31 cellular contexts compared by ENCODE assay signal in genomic region chr1:8955367-8955766, GRCh38. TPM values are rescaled to one million over a fixed set of nuclear protein-coding genes. Genes with fewer than 3 reads are reported as not detected.
DNase-seq lines count a peak whose midpoint lies in the region; ATAC-seq, FAIRE-seq and TF ChIP-seq lines count a peak whose summit lies in the region.
"Had no signal": no experiment of that assay in that cellular context is flagged by ENCODE, and none has a peak within 500 bp of the region (broad histone marks: within the 10 kb centered on the region; RNA-seq: fewer than 3 reads in every experiment).

No MANE protein-coding gene starts in this region.

- no peak for TF ChIP-seq RAD21 in H1 (IDR thresholded peaks at IDR 0.05 in 1 of 2, conservative IDR thresholded peaks at IDR 0.05 in 1 of 2; ENCODE audit: low read depth in 2 of 2, low read length in 2 of 2)

- no peaks in the 10 kb centered on the region for H3K79me1 ChIP-seq in H1 (ENCODE audit: low read depth, low read length)

- no peak for FAIRE-seq in H1 (lab: Jason Lieb, UNC)
- FAIRE-seq: endothelial cell of umbilical vein had no signal

- H3K27ac Mint-ChIP-seq in CD8-positive, alpha-beta T cell = peak overlapping the region; percentile 80
- peak overlapping the region; percentile 19 to 93 (median 86) for H3K27ac Mint-ChIP-seq in naive thymus-derived CD8-positive, alpha-beta T cell

- no peak overlapping the region for H2BK120ac ChIP-seq in H1 (replicated peaks; ENCODE audit: low read depth, low read length)

- peaks cover 28% of the 10 kb centered on the region for H3K36me3 Mint-ChIP-seq in CD8-positive, alpha-beta T cell
- peaks cover 11 to 34% (median 12%) of the 10 kb centered on the region in 3 donors for H3K36me3 Mint-ChIP-seq in naive thymus-derived CD8-positive, alpha-beta T cell

- H3K4me3 ChIP-seq in CD8-positive, alpha-beta T cell (ENCODE audit: low read depth, low read length) = no peak overlapping the region
- H3K4me3 ChIP-seq in H1 (ENCODE audit: extremely low read depth in 1 of 4, insufficient read depth in 2 of 4, low read depth in 3 of 4, low read length in 4 of 4) = no peak overlapping the region
- H3K4me3 ChIP-seq in colonic mucosa = no peak overlapping the region
- H3K4me3 ChIP-seq: adrenal gland, BLaER1, Peyer's patch, prostate gland, right lobe of liver, tibial artery had no signal

- H3K4me3 Mint-ChIP-seq in CD8-positive, alpha-beta T cell = no peak overlapping the region
- H3K4me3 Mint-ChIP-seq in naive thymus-derived CD8-positive, alpha-beta T cell = peak overlapping the region in 1 of 10 donors; percentile 50

- no peak overlapping the region for H3K56ac ChIP-seq in H1 (replicated peaks; ENCODE audit: insufficient read length, low read depth, low read length)

- H4K8ac ChIP-seq in H1 (ENCODE audit: extremely low read depth, insufficient read depth, low read length) = no peak overlapping the region

- no peaks in the 10 kb centered on the region for H3K79me2 ChIP-seq in H1 (ENCODE audit: control insufficient read depth in 1 of 2, insufficient read depth in 2 of 2, low read length in 2 of 2)

- H3K23ac ChIP-seq in H1 (ENCODE audit: insufficient read length) = no peak overlapping the region

- no peak overlapping the region for H2BK5ac ChIP-seq in H1 (ENCODE audit: low read depth, low read length)

- H3K4ac ChIP-seq in H1 (replicated peaks; ENCODE audit: insufficient read length, low read depth, low read length) = no peak overlapping the region

- no peak overlapping the region for H3K4me2 ChIP-seq in H1 (ENCODE audit: insufficient read depth in 1 of 2, low read depth in 2 of 2, low read length in 2 of 2)
- H3K4me2 ChIP-seq: BLaER1, KMS-11 had no signal

- no peaks in the 10 kb centered on the region for H3K27me3 ChIP-seq in CD8-positive, alpha-beta T cell (ENCODE audit: insufficient read depth, low read length)
- H3K27me3 ChIP-seq in H1 (replicated peaks in 1 of 4; ENCODE audit: control insufficient read depth in 3 of 4, extremely low read depth in 1 of 4, insufficient read depth in 3 of 4, low read length in 3 of 4) = no peaks in the 10 kb centered on the region; a peak in 1 of 7 replicates
- no peaks in the 10 kb centered on the region for H3K27me3 ChIP-seq in colonic mucosa
- H3K27me3 ChIP-seq: adrenal gland, BLaER1, Peyer's patch, right lobe of liver, tibial artery had no signal

- 90% methylated on average over 10 of the region's 10 CpGs; no CpG with 5 or more reads in 1 of the 2 experiments for WGBS in H1 (ENCODE audit: extremely low coverage in 1 of 2, insufficient coverage in 1 of 2, insufficient read length in 1 of 2, insufficient replicate concordance in 2 of 2, low coverage in 1 of 2, low lambda C conversion rate in 2 of 2, missing lambda C conversion rate in 1 of 2), 2 experiments

- no peak for TF ChIP-seq EP300 in H1 (IDR thresholded peaks at IDR 0.05; ENCODE audit: borderline replicate concordance in 1 of 2, low read depth in 2 of 2, low read length in 2 of 2)

- H3K27ac ChIP-seq in CD8-positive, alpha-beta T cell (ENCODE audit: low read depth, low read length) = no peak overlapping the region
- no peak overlapping the region for H3K27ac ChIP-seq in H1 (ENCODE audit: low read depth, low read length)
- no peak overlapping the region for H3K27ac ChIP-seq in colonic mucosa
- H3K27ac ChIP-seq: adrenal gland, BLaER1, HL-60, KMS-11, Peyer's patch, prostate gland, right lobe of liver, tibial artery had no signal

- intact Hi-C loops in CD8-positive, alpha-beta T cell (cut with DNase I, micrococcal nuclease) = no loop called here
- intact Hi-C loops in colonic mucosa (cut with DNase I) = no loop called here

- H3K4me1 ChIP-seq in CD8-positive, alpha-beta T cell (ENCODE audit: insufficient read depth, low read length) = peaks cover 46% of the 10 kb centered on the region
- H3K4me1 ChIP-seq in H1 (replicated peaks in 1 of 4; ENCODE audit: control insufficient read depth in 3 of 4, insufficient read depth in 4 of 4, low read length in 3 of 4) (peaks cover 0 to 3% (median 1%) of the 10 kb centered on the region in 4 experiments; a peak in 1 of 7 replicates), colonic mucosa (no peaks in the 10 kb centered on the region)
- H3K4me1 ChIP-seq: adrenal gland, BLaER1, Peyer's patch, prostate gland, right lobe of liver, tibial artery had no signal

- H2BK15ac ChIP-seq in H1 (ENCODE audit: low read length) = 0 out of 2 replicates have a peak overlapping the region, but pooled peaks have one; percentile 46

- no peaks in the 10 kb centered on the region for H3K23me2 ChIP-seq in H1 (ENCODE audit: low read depth, low read length)

- no peak overlapping the region for H4K5ac ChIP-seq in H1 (ENCODE audit: insufficient read length, low read depth, low read length)

- no peak overlapping the region for H2BK12ac ChIP-seq in H1 (ENCODE audit: low read depth, low read length)

- no peak overlapping the region for H4K91ac ChIP-seq in H1 (replicated peaks; ENCODE audit: insufficient read length, low read length)

- no peaks in the 10 kb centered on the region for H3K27me3 Mint-ChIP-seq in CD8-positive, alpha-beta T cell (ENCODE audit: low read depth)
- no peaks in the 10 kb centered on the region for H3K27me3 Mint-ChIP-seq in naive thymus-derived CD8-positive, alpha-beta T cell

- H3K14ac ChIP-seq in H1 (ENCODE audit: insufficient read length) = no peak overlapping the region

- no peak overlapping the region for H3K9ac ChIP-seq in H1 (replicated peaks in 1 of 4; ENCODE audit: extremely low read depth in 1 of 4, low read depth in 3 of 4, low read length in 3 of 4)
- H3K9ac ChIP-seq in colonic mucosa (ENCODE audit: low read depth in 2 of 2, low read length in 2 of 2) = no peak overlapping the region
- H3K9ac ChIP-seq: BLaER1, KMS-11 had no signal

- H2AK5ac ChIP-seq in H1 (ENCODE audit: low read depth, low read length) = no peak overlapping the region

- no peak overlapping the region for H2AFZ ChIP-seq in H1 (ENCODE audit: low read length)

- CTCF ChIA-PET in CD8-positive, alpha-beta T cell (lab: Charles Lee) = interaction anchor here (0.5 to 2.0 kb wide), 4 partner anchors 16 to 95 kb away, joined by 3 to 6 read pairs (median 6); no protein-coding TSS in a partner anchor
- CTCF ChIA-PET in H1 (lab: Charles Lee; ENCODE audit: partially characterized antibody) = interaction anchor here (0.6 to 3.3 kb wide), 7 partner anchors 12 to 146 kb away, joined by 3 to 14 read pairs (median 3); no protein-coding TSS in a partner anchor

- H3K18ac ChIP-seq in H1 (ENCODE audit: extremely low read depth, low read length) = no peak overlapping the region

- DNase-seq in CD8-positive, alpha-beta T cell = no peak
- DNase-seq in NCI-H2227 (lab: John Stamatoyannopoulos, UW; ENCODE audit: unreplicated experiment) (peak; percentile 87), H1 (ENCODE audit: low read depth in 1 of 2, low spot score in 2 of 2) (no peak), Ammon's horn (ENCODE audit: low spot score) (no peak), colonic mucosa (no peak)
- no peak for DNase-seq in naive thymus-derived CD8-positive, alpha-beta T cell
- DNase-seq in activated CD4-positive, CD25-positive, alpha-beta regulatory T cell treated with anti-CD3 and anti-CD28 coated beads, Interleukin-2, amount 50 U/mL, for 72 hours = no peak
- DNase-seq: activated effector memory CD4-positive, alpha-beta T cell treated with anti-CD3 and anti-CD28 coated beads, Interleukin-2, amount 50 U/mL, for 16 hours; adrenal gland; DMS53; mesenchymal stem cell; MM.1S; NCI-H1105 treated with DMSO at 0.1 percent for 48 hours; NCI-H1930; NCI-H446; NCI-H748 treated with DMSO at 0.1 percent for 48 hours; Peyer's patch; right lobe of liver; SHP77 treated with DMSO at 0.1 percent for 48 hours; stimulated activated CD8-positive, alpha-beta memory T cell treated with anti-CD3 and anti-CD28 coated beads, Interleukin-4, amount 100 ng/mL, for 48 hours; tibial artery had no signal

- peaks cover 52% of the 10 kb centered on the region for H3K4me1 Mint-ChIP-seq in CD8-positive, alpha-beta T cell (ENCODE audit: low read depth)
- H3K4me1 Mint-ChIP-seq in naive thymus-derived CD8-positive, alpha-beta T cell = peaks cover 30 to 76% (median 63%) of the 10 kb centered on the region in 4 donors

- H3K9me3 ChIP-seq in CD8-positive, alpha-beta T cell (ENCODE audit: low read length) = peaks cover 4% of the 10 kb centered on the region
- H3K9me3 ChIP-seq in H1 (ENCODE audit: insufficient read depth in 2 of 2, low read depth in 1 of 2, low read length in 1 of 2) = no peaks in the 10 kb centered on the region
- no peaks in the 10 kb centered on the region for H3K9me3 ChIP-seq in colonic mucosa
- H3K9me3 ChIP-seq: adrenal gland, Peyer's patch, prostate gland, right lobe of liver, tibial artery had no signal

- no peak for TF ChIP-seq CTCF in CD8-positive, alpha-beta T cell (IDR thresholded peaks at IDR 0.05)
- TF ChIP-seq CTCF in H1 (IDR thresholded peaks at IDR 0.05; ENCODE audit: control extremely low read depth in 1 of 3, insufficient read depth in 1 of 3, low read depth in 1 of 3, low read length in 3 of 3) (no peak), colonic mucosa (IDR thresholded peaks at IDR 0.05) (no peak)

- peaks cover 7% of the 10 kb centered on the region for H3K9me3 Mint-ChIP-seq in CD8-positive, alpha-beta T cell
- H3K9me3 Mint-ChIP-seq in naive thymus-derived CD8-positive, alpha-beta T cell = peaks cover 0 to 12% (median 5%) of the 10 kb centered on the region in 9 donors

- H4K20me1 ChIP-seq in H1 (replicated peaks in 1 of 2; ENCODE audit: control insufficient read depth in 1 of 2, insufficient read depth in 2 of 2, low read length in 2 of 2) = no peaks in the 10 kb centered on the region
- H4K20me1 ChIP-seq: BLaER1 had no signal

- no peak for ATAC-seq in CD8-positive, alpha-beta T cell
- ATAC-seq in naive thymus-derived CD8-positive, alpha-beta T cell = no peak
- ATAC-seq: HCT116, left lobe of liver, right lobe of liver had no signal

- TF ChIP-seq POLR2A in H1 (IDR thresholded peaks at IDR 0.05; ENCODE audit: control extremely low read depth in 1 of 2, low read depth in 2 of 2, low read length in 2 of 2) = no peak

- no peak overlapping the region for H2BK20ac ChIP-seq in H1 (ENCODE audit: low read length)

- no peaks in the 10 kb centered on the region for H3K36me3 ChIP-seq in CD8-positive, alpha-beta T cell (ENCODE audit: insufficient read depth, low read length)
- H3K36me3 ChIP-seq in H1 (ENCODE audit: control insufficient read depth in 2 of 4, insufficient read depth in 4 of 4, low read length in 3 of 4) (no peaks in the 10 kb centered on the region), colonic mucosa (no peaks in the 10 kb centered on the region)
- H3K36me3 ChIP-seq: adrenal gland, BLaER1, Peyer's patch, prostate gland, right lobe of liver, tibial artery had no signal

- POLR2A ChIA-PET in CD8-positive, alpha-beta T cell (lab: Charles Lee) = interaction anchor here (1.4 to 1.5 kb wide), 2 partner anchors 12 to 33 kb away, joined by 3 to 4 read pairs; no protein-coding TSS in a partner anchor
- POLR2A ChIA-PET in H1 (lab: Charles Lee; ENCODE audit: partially characterized antibody) = interaction anchor here (1.4 kb wide), 1 partner anchor 89 kb away, joined by 3 read pairs; no protein-coding TSS in a partner anchor
- POLR2A ChIA-PET in naive thymus-derived CD8-positive, alpha-beta T cell (lab: Charles Lee) = interaction anchor here (0.8 to 39.0 kb wide), 3 partner anchors 13 to 31 kb away, joined by 4 to 1378 read pairs (median 543); partner anchors contain the start of gene CA6

RNA-seq across cellular contexts. Expression of gene CA6, which starts 9.7 kb away (rescaled TPM):
- 1 to 10 TPM; 1.6 to 2.4 TPM for total RNA-seq in CD8-positive, alpha-beta T cell
- not detected in 2 replicates for total RNA-seq in H1 (2021; fragmentation: NEBNext Ultra II Directional; extraction: Animal tissue kit (Norgen Biotek cat#: 25700))
- polyA plus RNA-seq in H1 (2011; rRNA removed) = not detected in 2 replicates
- polyA plus RNA-seq in H1 (2011; cell fraction: cytosol; rRNA removed) = not detected
- not detected for polyA plus RNA-seq in H1 (2011; cell fraction: nucleus; rRNA removed)
- not detected in 4 replicates for polyA plus RNA-seq in H1 (2012, experiment 1 of 2)
- not detected for polyA plus RNA-seq in H1 (2012, experiment 2 of 2)
- polyA plus RNA-seq in H1 (2013, experiment 1 of 2) = not detected
- polyA plus RNA-seq in H1 (2013, experiment 2 of 2) = not detected
- not detected in 2 replicates for polyA minus RNA-seq in H1 (2011; rRNA and poly(A)+ RNA removed)
- polyA minus RNA-seq in H1 (2011; cell fraction: cytosol; rRNA and poly(A)+ RNA removed) = not detected
- not detected for polyA minus RNA-seq in H1 (2011; cell fraction: nucleus; rRNA and poly(A)+ RNA removed)
- total RNA-seq in naive thymus-derived CD8-positive, alpha-beta T cell = 10 to 100 TPM; 11.3 to 11.5 TPM
- polyA plus RNA-seq in naive thymus-derived CD8-positive, alpha-beta T cell = 10 to 100 TPM in 2 of 3 donors, 1 to 10 TPM in 1; 5.9 to 53.7 (median 17.1) TPM
- total RNA-seq in colonic mucosa = not detected
- total RNA-seq: adrenal gland, cerebellum, endothelial cell of umbilical vein, G401, left lobe of liver, Peyer's patch, prostate gland, right lobe of liver had no signal
- polyA plus RNA-seq: adrenal gland, AG04450, endothelial cell of umbilical vein had no signal
